11 cellular contexts compared by ENCODE assay signal in the genomic region with DNA sequence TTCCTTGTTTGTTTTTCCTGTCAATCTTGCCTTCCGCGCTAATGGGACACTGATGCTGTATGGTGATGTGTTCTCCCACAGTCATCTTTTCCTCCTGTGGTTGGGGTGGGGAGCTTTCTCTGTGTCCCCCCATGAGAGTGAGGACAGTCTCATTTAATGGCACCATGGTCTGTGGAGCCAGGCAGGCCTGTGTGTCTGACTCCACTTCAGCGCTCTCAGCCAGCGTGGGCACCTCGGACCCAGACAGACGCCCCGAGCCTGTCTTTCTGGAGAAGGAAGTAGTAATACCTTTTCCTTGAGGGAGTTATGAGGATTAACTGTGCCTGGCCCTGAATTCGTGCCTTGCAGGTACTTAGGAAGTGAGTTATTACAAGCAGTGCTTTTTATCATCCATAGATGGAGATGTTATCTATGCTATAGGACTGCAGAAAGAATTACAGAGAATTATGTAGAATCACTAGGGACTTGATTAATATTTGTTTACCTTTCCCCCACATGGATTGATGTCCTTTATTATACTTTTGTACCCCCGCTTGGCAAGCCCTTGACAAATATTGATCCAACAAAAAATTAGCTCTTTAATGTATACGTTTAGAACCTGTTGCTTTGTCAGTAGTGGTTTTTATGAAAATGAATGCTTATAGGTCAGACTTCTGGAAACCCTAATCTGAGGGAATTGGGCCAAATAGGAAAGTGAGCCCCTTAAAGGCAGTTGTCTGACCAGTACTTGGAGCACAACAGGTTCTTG.
DNase-seq lines count a peak whose midpoint lies in the region; ATAC-seq, FAIRE-seq and TF ChIP-seq lines count a peak whose summit lies in the region.
"Had no signal": no experiment of that assay in that cellular context is flagged by ENCODE, and none has a peak within 500 bp of the region (broad histone marks: within the 10 kb centered on the region; RNA-seq: fewer than 3 reads in every experiment).

No MANE protein-coding gene starts in this region.

- no peak for FAIRE-seq in A549 (lab: Jason Lieb, UNC)
- FAIRE-seq in bronchial epithelial cell (lab: Jason Lieb, UNC), result no peak

- TF ChIP-seq CTCF in A549 (IDR thresholded peaks at IDR 0.05) (no peak; the same call in 2 of the 3 replicates), HFFc6 (IDR thresholded peaks at IDR 0.05) (no peak), bronchial epithelial cell (IDR thresholded peaks at IDR 0.05; ENCODE audit: insufficient read depth, low read length, severe bottlenecking) (peak; percentile 8), nephron progenitor cell (IDR thresholded peaks at IDR 0.05) (no peak)

- no peaks in the 10 kb centered on the region for H3K36me3 ChIP-seq in bronchial epithelial cell (ENCODE audit: control insufficient read depth, insufficient read depth, low read length)

- CTCF ChIA-PET in A549 (lab: Yijun Ruan, JAX), result interaction anchor here (0.6 to 11.2 kb wide), 24 partner anchors 9 to 336 kb away, joined by 3 to 97 read pairs (median 7); a partner anchor contains a TSS

- WGBS in A549 (ENCODE audit: missing lambda C conversion rate), result 51% methylated on average over 10 of the region's 10 CpGs

- peak overlapping the region; percentile 95 to 97 for H3K27ac ChIP-seq in A549

- peaks cover 88% of the 10 kb centered on the region for H3K4me1 ChIP-seq in A549

- POLR2A ChIA-PET in A549 (lab: Yijun Ruan, JAX), result interaction anchor here (0.6 to 6.8 kb wide), 5 partner anchors 9 to 31 kb away, joined by 3 to 61 read pairs (median 5); no protein-coding TSS in a partner anchor

- H3K4me3 ChIP-seq in A549 (no peak overlapping the region), bronchial epithelial cell (ENCODE audit: low read depth, low read length) (no peak overlapping the region)

- H3K4me3 Mint-ChIP-seq in HFFc6, result peak overlapping the region; percentile 54
- peak overlapping the region; percentile 18 for H3K4me3 Mint-ChIP-seq in nephron progenitor cell
- H3K4me3 Mint-ChIP-seq: activated CD4-positive, alpha-beta memory T cell treated with anti-CD3 and anti-CD28 coated beads for 36 hours had no signal

- ATAC-seq in A549, result no peak

- peaks cover 97% of the 10 kb centered on the region for H3K4me1 Mint-ChIP-seq in HFFc6 (ENCODE audit: low read depth)
- peaks cover 79% of the 10 kb centered on the region for H3K4me1 Mint-ChIP-seq in nephron progenitor cell

- TF ChIP-seq POLR2A in A549 (IDR thresholded peaks at IDR 0.05; ENCODE audit: low read length), result no peak

- peak in 1 of 2 experiments; percentile 55; a peak in 3 of 5 replicates for TF ChIP-seq RAD21 in A549 (conservative IDR thresholded peaks at IDR 0.05 in 1 of 2, IDR thresholded peaks at IDR 0.05 in 1 of 2)

- H3K36me3 Mint-ChIP-seq in HFFc6 (ENCODE audit: low read depth) (peaks cover 6% of the 10 kb centered on the region; the same call in 1 of the 2 replicates), nephron progenitor cell (ENCODE audit: low read depth) (no peaks in the 10 kb centered on the region)
- H3K36me3 Mint-ChIP-seq: activated CD4-positive, alpha-beta memory T cell treated with anti-CD3 and anti-CD28 coated beads for 36 hours had no signal

- no peaks in the 10 kb centered on the region for H3K27me3 ChIP-seq in bronchial epithelial cell (ENCODE audit: control insufficient read depth, insufficient read depth, low read length)

- H3K9me3 Mint-ChIP-seq in HFFc6 (no peaks in the 10 kb centered on the region), nephron progenitor cell (no peaks in the 10 kb centered on the region)
- H3K9me3 Mint-ChIP-seq: activated CD4-positive, alpha-beta memory T cell treated with anti-CD3 and anti-CD28 coated beads for 36 hours had no signal

- H3K27me3 Mint-ChIP-seq in HFFc6 (ENCODE audit: insufficient read depth) (peaks cover 3% of the 10 kb centered on the region), nephron progenitor cell (ENCODE audit: low read depth, poor library complexity) (no peaks in the 10 kb centered on the region)
- H3K27me3 Mint-ChIP-seq: activated CD4-positive, alpha-beta memory T cell treated with anti-CD3 and anti-CD28 coated beads for 36 hours had no signal

- peak overlapping the region; percentile 99 for H3K4me2 ChIP-seq in A549

- TF ChIP-seq EP300 in A549 (IDR thresholded peaks at IDR 0.05), result no peak

- H3K27ac Mint-ChIP-seq in HFFc6, result peak overlapping the region; percentile 82
- peak overlapping the region; percentile 81 for H3K27ac Mint-ChIP-seq in nephron progenitor cell
- H3K27ac Mint-ChIP-seq: activated CD4-positive, alpha-beta memory T cell treated with anti-CD3 and anti-CD28 coated beads for 36 hours had no signal

- H3K9me3 ChIP-seq in A549, result no peaks in the 10 kb centered on the region

- DNase-seq in A549 (ENCODE audit: low read depth in 1 of 2, low spot score in 1 of 2), result peak in 1 of 2 experiments; percentile 53
- no peak for DNase-seq in HFFc6
- DNase-seq in bronchial epithelial cell (ENCODE audit: low read depth), result no peak
- DNase-seq in nephron progenitor cell, result no peak
- no peak for DNase-seq in NK-92 treated with Interleukin-12 subunit alpha and Interleukin-12 subunit beta, amount 100 ng/mL, for 24 hours (lab: John Stamatoyannopoulos, UW)
- no peak for DNase-seq in HPDE6-E6E7 (ENCODE audit: extremely low spot score)
- no peak for DNase-seq in effector CD8-positive, alpha-beta T cell (lab: John Stamatoyannopoulos, UW)
- no peak for DNase-seq in iPS-NIHi11 (ENCODE audit: low spot score)
- DNase-seq: activated CD4-positive, alpha-beta memory T cell treated with anti-CD3 and anti-CD28 coated beads for 36 hours; NCI-H345; stimulated activated CD4-positive, alpha-beta T cell treated with anti-CD3 and anti-CD28 coated beads, Interleukin-2, amount 100 ng/mL, for 24 hours had no signal

TF ChIP-seq in A549, 52 proteins besides CTCF, POLR2A, EP300 and RAD21:
- TF ChIP-seq GATA3 (IDR thresholded peaks at IDR 0.05; ENCODE audit: borderline replicate concordance) (peak; percentile 53), EHMT2 (IDR thresholded peaks at IDR 0.05; ENCODE audit: low read depth) (no peak)
TF ChIP-seq in A549: peak in this region for 1.
